In the genomic region with DNA sequence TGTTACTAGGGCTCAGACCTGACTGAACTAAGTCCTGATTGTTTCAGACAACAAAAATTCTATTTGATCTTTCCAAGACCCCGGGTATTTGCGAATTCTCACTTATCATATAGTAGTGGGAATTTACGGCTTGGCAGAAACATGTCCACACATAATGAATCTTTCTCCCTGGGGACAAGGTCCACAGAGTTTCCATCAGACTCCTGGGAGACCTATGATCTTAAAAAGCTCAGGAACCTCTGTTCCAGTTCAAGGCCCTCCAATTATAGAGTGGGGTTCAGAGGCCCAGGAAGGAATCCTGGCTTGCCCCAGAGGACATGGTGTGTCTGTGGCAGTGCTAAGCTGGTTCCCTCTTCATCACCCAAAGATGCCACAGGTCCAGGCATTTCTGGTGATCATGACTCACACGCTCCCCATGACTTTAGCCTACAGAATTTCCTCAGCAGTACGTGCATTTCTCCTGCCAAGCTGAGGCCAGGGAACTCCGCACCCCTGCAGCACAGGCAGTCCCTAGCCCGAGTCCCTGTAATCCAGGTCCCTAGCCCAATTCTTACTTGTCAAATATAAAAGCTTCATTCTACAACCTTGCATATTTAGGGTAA, we compare ENCODE assay signal across 1 cellular context.
TF ChIP-seq lines count a peak whose summit lies in the region.

No MANE protein-coding gene starts in this region.

TF ChIP-seq in HepG2, 621 proteins besides CTCF, POLR2A, EP300 and RAD21 (continued from another document):
- TF ChIP-seq, protein P1, sequence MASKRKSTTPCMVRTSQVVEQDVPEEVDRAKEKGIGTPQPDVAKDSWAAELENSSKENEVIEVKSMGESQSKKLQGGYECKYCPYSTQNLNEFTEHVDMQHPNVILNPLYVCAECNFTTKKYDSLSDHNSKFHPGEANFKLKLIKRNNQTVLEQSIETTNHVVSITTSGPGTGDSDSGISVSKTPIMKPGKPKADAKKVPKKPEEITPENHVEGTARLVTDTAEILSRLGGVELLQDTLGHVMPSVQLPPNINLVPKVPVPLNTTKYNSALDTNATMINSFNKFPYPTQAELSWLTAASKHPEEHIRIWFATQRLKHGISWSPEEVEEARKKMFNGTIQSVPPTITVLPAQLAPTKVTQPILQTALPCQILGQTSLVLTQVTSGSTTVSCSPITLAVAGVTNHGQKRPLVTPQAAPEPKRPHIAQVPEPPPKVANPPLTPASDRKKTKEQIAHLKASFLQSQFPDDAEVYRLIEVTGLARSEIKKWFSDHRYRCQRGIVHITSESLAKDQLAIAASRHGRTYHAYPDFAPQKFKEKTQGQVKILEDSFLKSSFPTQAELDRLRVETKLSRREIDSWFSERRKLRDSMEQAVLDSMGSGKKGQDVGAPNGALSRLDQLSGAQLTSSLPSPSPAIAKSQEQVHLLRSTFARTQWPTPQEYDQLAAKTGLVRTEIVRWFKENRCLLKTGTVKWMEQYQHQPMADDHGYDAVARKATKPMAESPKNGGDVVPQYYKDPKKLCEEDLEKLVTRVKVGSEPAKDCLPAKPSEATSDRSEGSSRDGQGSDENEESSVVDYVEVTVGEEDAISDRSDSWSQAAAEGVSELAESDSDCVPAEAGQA (IDR thresholded peaks at IDR 0.05; ENCODE audit: low read depth): no peak
- TF ChIP-seq, protein P1 (CRISPR knock-in tag; IDR thresholded peaks at IDR 0.05; ENCODE audit: borderline replicate concordance): no peak
- TF ChIP-seq ZNF607 (CRISPR knock-in tag; IDR thresholded peaks at IDR 0.05; ENCODE audit: borderline replicate concordance) (no peak), ZNF567 (CRISPR knock-in tag; IDR thresholded peaks at IDR 0.05; ENCODE audit: borderline replicate concordance) (no peak), NBN (conservative IDR thresholded peaks at IDR 0.05) (no peak), ZNF207 (IDR thresholded peaks at IDR 0.05; ENCODE audit: borderline replicate concordance) (no peak), ZFAT (CRISPR knock-in tag; conservative IDR thresholded peaks at IDR 0.05) (no peak), ZNF138 (CRISPR knock-in tag; IDR thresholded peaks at IDR 0.05; ENCODE audit: low read depth) (no peak), SYNCRIP (IDR thresholded peaks at IDR 0.05; ENCODE audit: insufficient read depth, low read depth, low read length) (no peak)
